In genomic region chr11:3982431-3982830, GRCh38 we compare ENCODE assay signal across 18 cellular contexts.
"Had no signal": no experiment of that assay in that cellular context is flagged by ENCODE, and none has a peak within 500 bp of the region (broad histone marks: within the 10 kb centered on the region; RNA-seq: fewer than 3 reads in every experiment).

No MANE protein-coding gene starts in this region.

- H3K4me1 ChIP-seq: prostate gland had no signal

- H3K9me3 ChIP-seq: esophagus squamous epithelium, left ventricle myocardium inferior, prostate gland, right atrium auricular region, suprapubic skin had no signal

- H3K4me3 Mint-ChIP-seq: activated CD4-positive, alpha-beta memory T cell treated with anti-CD3 and anti-CD28 coated beads, Interleukin-2, amount 10 ng/mL, durations not matched to agents 7 days and 5 days; activated CD8-positive, alpha-beta memory T cell treated with anti-CD3 and anti-CD28 coated beads, Interleukin-2, amount 10 ng/mL, durations not matched to agents 7 days and 5 days; activated naive CD4-positive, alpha-beta T cell treated with anti-CD3 and anti-CD28 coated beads, Interleukin-2, amount 10 ng/mL, durations not matched to agents 7 days and 5 days; immature natural killer cell; neural crest cell had no signal

- H3K27me3 ChIP-seq: esophagus squamous epithelium, right atrium auricular region, suprapubic skin had no signal

- ATAC-seq: activated CD8-positive, alpha-beta memory T cell treated with anti-CD3 and anti-CD28 coated beads, Interleukin-2, amount 10 ng/mL, durations not matched to agents 7 days and 5 days had no signal

- H3K36me3 ChIP-seq: esophagus squamous epithelium, left ventricle myocardium inferior, prostate gland, right atrium auricular region, suprapubic skin had no signal

- H3K27me3 Mint-ChIP-seq: activated CD4-positive, alpha-beta memory T cell treated with anti-CD3 and anti-CD28 coated beads, Interleukin-2, amount 10 ng/mL, durations not matched to agents 7 days and 5 days; activated CD8-positive, alpha-beta memory T cell treated with anti-CD3 and anti-CD28 coated beads, Interleukin-2, amount 10 ng/mL, durations not matched to agents 7 days and 5 days; activated naive CD4-positive, alpha-beta T cell treated with anti-CD3 and anti-CD28 coated beads, Interleukin-2, amount 10 ng/mL, durations not matched to agents 7 days and 5 days had no signal

- H3K36me3 Mint-ChIP-seq: immature natural killer cell had no signal

- H3K27ac ChIP-seq: left ventricle myocardium inferior, prostate gland, right atrium auricular region, suprapubic skin had no signal

- DNase-seq: activated CD4-positive, alpha-beta memory T cell treated with anti-CD3 and anti-CD28 coated beads, Interleukin-2, amount 10 ng/mL, durations not matched to agents 7 days and 5 days; activated CD8-positive, alpha-beta memory T cell treated with anti-CD3 and anti-CD28 coated beads, Interleukin-2, amount 10 ng/mL, durations not matched to agents 7 days and 5 days; activated T-cell treated with anti-CD3 and anti-CD28 coated beads, Interleukin-2, amount 50 U/mL, for 1 hour; dermis blood vessel endothelial cell; effector memory CD4-positive, alpha-beta T cell; esophagus squamous epithelium; immature natural killer cell; kidney glomerular epithelial cell; left ventricle myocardium inferior; stimulated activated CD4-positive, alpha-beta T cell treated with anti-CD3 and anti-CD28 coated beads, Interleukin-2, amount 100 ng/mL, for 24 hours; stimulated activated naive CD4-positive, alpha-beta T cell treated with Interleukin-2 at 50 U/mL for 16 hours; SW 1271; trophoblast cell had no signal

- H3K4me3 ChIP-seq: esophagus squamous epithelium, left ventricle myocardium inferior, prostate gland, right atrium auricular region, suprapubic skin had no signal

- H3K9me3 Mint-ChIP-seq: activated CD4-positive, alpha-beta memory T cell treated with anti-CD3 and anti-CD28 coated beads, Interleukin-2, amount 10 ng/mL, durations not matched to agents 7 days and 5 days; activated naive CD4-positive, alpha-beta T cell treated with anti-CD3 and anti-CD28 coated beads, Interleukin-2, amount 10 ng/mL, durations not matched to agents 7 days and 5 days; immature natural killer cell; neural crest cell had no signal

- H3K27ac Mint-ChIP-seq: activated CD4-positive, alpha-beta memory T cell treated with anti-CD3 and anti-CD28 coated beads, Interleukin-2, amount 10 ng/mL, durations not matched to agents 7 days and 5 days; activated CD8-positive, alpha-beta memory T cell treated with anti-CD3 and anti-CD28 coated beads, Interleukin-2, amount 10 ng/mL, durations not matched to agents 7 days and 5 days had no signal
